33 cellular contexts compared by ENCODE assay signal in the genomic region with DNA sequence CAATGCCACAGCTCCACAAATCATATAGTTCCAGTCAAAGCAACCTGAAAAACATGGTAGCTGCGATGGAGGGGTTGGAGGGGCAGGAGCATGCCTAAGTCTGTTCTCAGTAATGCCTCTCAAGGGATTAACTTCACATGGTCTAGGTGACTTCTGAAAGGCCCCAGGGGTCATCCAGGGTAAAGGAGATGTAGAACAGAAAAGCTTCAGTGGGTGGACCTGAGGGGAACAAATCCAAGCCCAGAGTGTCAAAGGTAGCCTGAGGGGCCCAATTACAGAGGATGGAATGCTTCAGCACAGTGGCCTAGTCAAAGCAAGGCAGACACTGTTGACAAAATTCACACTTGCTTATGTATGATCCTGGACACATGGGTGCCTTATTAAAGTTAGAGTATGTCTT. TPM values are rescaled to one million over a fixed set of nuclear protein-coding genes. Genes with fewer than 3 reads are reported as not detected.
"Had no signal": no experiment of that assay in that cellular context is flagged by ENCODE, and none has a peak within 500 bp of the region (broad histone marks: within the 10 kb centered on the region; RNA-seq: fewer than 3 reads in every experiment).

No MANE protein-coding gene starts in this region.

- H3K4me1 ChIP-seq: suprapubic skin, uterus had no signal

- H3K9me3 ChIP-seq: left lung, lower lobe of right lung, neutrophil, ovary, right atrium auricular region, right lobe of liver, suprapubic skin, thoracic aorta, tibial artery, uterus had no signal

- DNase-seq: hypothalamus; immature natural killer cell; kidney; left colon; left lung; lower lobe of right lung; mammary epithelial cell; mesenchymal stem cell; naive thymus-derived CD8-positive, alpha-beta T cell; occipital lobe; ovary; right lobe of liver; stimulated activated CD4-positive, alpha-beta T cell treated with anti-CD3 and anti-CD28 coated beads, Interleukin-1b, Interleukin-23, amount 100 ng/mL, for 48 hours; stimulated activated CD4-positive, alpha-beta T cell treated with anti-CD3 and anti-CD28 coated beads, Interleukin-4, amount 100 ng/mL, for 1 hour; stimulated activated naive CD4-positive, alpha-beta T cell; tibial artery; uterus had no signal

- H3K4me2 ChIP-seq: smooth muscle cell had no signal

- H3K4me3 Mint-ChIP-seq: immature natural killer cell; naive thymus-derived CD8-positive, alpha-beta T cell; nephron; neural crest cell; stimulated activated naive CD8-positive, alpha-beta T cell treated with anti-CD3 and anti-CD28 coated beads, Interleukin-15, Interleukin-2, amounts not matched to agents 100 ng/mL and 50 ng/mL, for 24 hours had no signal

- H3K36me3 Mint-ChIP-seq: immature natural killer cell; naive thymus-derived CD8-positive, alpha-beta T cell had no signal

- H3K36me3 ChIP-seq: left lung, lower lobe of right lung, neutrophil, ovary, right atrium auricular region, right lobe of liver, suprapubic skin, thoracic aorta, tibial artery, uterus had no signal

- H3K4me3 ChIP-seq: left lung, lower lobe of right lung, ovary, right atrium auricular region, right lobe of liver, smooth muscle cell, suprapubic skin, thoracic aorta, tibial artery, uterus had no signal

- ATAC-seq: left colon; left lung; lower lobe of right lung; naive thymus-derived CD8-positive, alpha-beta T cell; right lobe of liver had no signal

- H3K27ac ChIP-seq: left lung, lower lobe of right lung, neutrophil, ovary, right atrium auricular region, right lobe of liver, suprapubic skin, thoracic aorta, tibial artery, uterus had no signal

- H3K9me3 Mint-ChIP-seq: immature natural killer cell; naive thymus-derived CD8-positive, alpha-beta T cell; nephron; stimulated activated naive CD8-positive, alpha-beta T cell treated with anti-CD3 and anti-CD28 coated beads, Interleukin-15, Interleukin-2, amounts not matched to agents 100 ng/mL and 50 ng/mL, for 24 hours had no signal

- H3K27ac Mint-ChIP-seq: immature natural killer cell; nephron; progenitor cell of endocrine pancreas; stimulated activated naive CD8-positive, alpha-beta T cell treated with anti-CD3 and anti-CD28 coated beads, Interleukin-15, Interleukin-2, amounts not matched to agents 100 ng/mL and 50 ng/mL, for 24 hours had no signal

- H3K27me3 ChIP-seq: left lung, neutrophil, ovary, right atrium auricular region, right lobe of liver, suprapubic skin, uterus had no signal

- H3K27me3 Mint-ChIP-seq: progenitor cell of endocrine pancreas had no signal

RNA-seq across cellular contexts. Expression of a gene that starts 23.3 kb away (rescaled TPM):
- total RNA-seq: kidney; left colon; left lung; liver; lower lobe of right lung; mammary epithelial cell; mucosa of gallbladder; naive thymus-derived CD8-positive, alpha-beta T cell; neural crest cell; occipital lobe; ovary; progenitor cell of endocrine pancreas; pulmonary artery endothelial cell; renal cortical epithelial cell; right atrium auricular region; right lobe of liver; skeletal muscle tissue; smooth muscle cell; subcutaneous adipose tissue; suprapubic skin; thoracic aorta; ureter; uterus had no signal
- polyA plus RNA-seq: immature natural killer cell; liver; mammary epithelial cell; naive thymus-derived CD8-positive, alpha-beta T cell; ovary; smooth muscle cell had no signal

RNA-seq across cellular contexts. Expression of a gene that starts 31.3 kb away (rescaled TPM):
- total RNA-seq: kidney; left colon; left lung; liver; lower lobe of right lung; mammary epithelial cell; mucosa of gallbladder; naive thymus-derived CD8-positive, alpha-beta T cell; neural crest cell; occipital lobe; ovary; progenitor cell of endocrine pancreas; pulmonary artery endothelial cell; renal cortical epithelial cell; right atrium auricular region; right lobe of liver; skeletal muscle tissue; smooth muscle cell; subcutaneous adipose tissue; suprapubic skin; thoracic aorta; ureter; uterus had no signal
- polyA plus RNA-seq: immature natural killer cell; liver; mammary epithelial cell; naive thymus-derived CD8-positive, alpha-beta T cell; ovary; smooth muscle cell had no signal
